Comparison of ENCODE assay signal across 10 cellular contexts in the genomic region with DNA sequence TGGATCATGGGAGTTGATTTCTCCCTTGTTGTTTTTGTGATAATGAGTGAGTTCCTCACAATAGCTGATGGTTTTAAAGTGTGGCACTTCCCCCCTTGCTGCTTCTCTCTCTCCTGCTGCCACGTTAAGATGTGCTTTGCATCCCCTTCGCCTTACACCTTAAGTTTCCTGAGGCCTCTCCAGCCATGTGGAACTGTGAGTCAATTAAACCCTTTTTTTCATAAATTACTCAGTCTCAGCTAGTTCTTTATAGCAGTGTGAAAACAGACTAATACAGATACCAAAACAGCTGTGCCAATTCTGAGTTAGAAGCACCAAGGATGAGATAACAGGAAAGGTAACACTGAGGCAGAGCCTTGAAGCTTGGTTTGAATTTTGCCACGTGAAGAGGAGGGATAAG. TPM values are rescaled to one million over a fixed set of nuclear protein-coding genes. Genes with fewer than 3 reads are reported as not detected.
DNase-seq lines count a peak whose midpoint lies in the region; ATAC-seq and TF ChIP-seq lines count a peak whose summit lies in the region.
"Had no signal": no experiment of that assay in that cellular context is flagged by ENCODE, and none has a peak within 500 bp of the region (broad histone marks: within the 10 kb centered on the region; RNA-seq: fewer than 3 reads in every experiment).

No MANE protein-coding gene starts in this region.

- H3K27ac ChIP-seq in GM23338 (ENCODE audit: low read depth), result no peak overlapping the region
- H3K27ac ChIP-seq: KMS-11 had no signal

- no peaks in the 10 kb centered on the region for H3K27me3 Mint-ChIP-seq in activated naive CD4-positive, alpha-beta T cell treated with anti-CD3 and anti-CD28 coated beads for 36 hours (ENCODE audit: low read depth)
- H3K27me3 Mint-ChIP-seq in stimulated activated memory B cell treated with anti-CD40 and anti-IgM and Interleukin-4, amounts not matched to agents 10 μg/mL and 1 μg/mL and 100 μg/mL, for 72 hours, result no peaks in the 10 kb centered on the region
- H3K27me3 Mint-ChIP-seq in GM23338 (ENCODE audit: insufficient read depth, low read depth, poor library complexity), result no peaks in the 10 kb centered on the region

- no peak overlapping the region for H3K4me3 ChIP-seq in GM23338

- no peaks in the 10 kb centered on the region for H4K20me1 ChIP-seq in GM23338 (replicated peaks; ENCODE audit: insufficient read depth)

- H3K27me3 ChIP-seq in GM23338 (ENCODE audit: insufficient read depth), result no peaks in the 10 kb centered on the region

- TF ChIP-seq CTCF in GM23338 (conservative IDR thresholded peaks at IDR 0.05; ENCODE audit: low read depth in 2 of 2), result no peak

- no peaks in the 10 kb centered on the region for H3K9me2 ChIP-seq in GM23338 (ENCODE audit: insufficient read depth)

- no peak overlapping the region for H3K27ac Mint-ChIP-seq in activated naive CD4-positive, alpha-beta T cell treated with anti-CD3 and anti-CD28 coated beads for 36 hours
- peak overlapping the region; percentile 75 for H3K27ac Mint-ChIP-seq in stimulated activated memory B cell treated with anti-CD40 and anti-IgM and Interleukin-4, amounts not matched to agents 10 μg/mL and 1 μg/mL and 100 μg/mL, for 72 hours
- no peak overlapping the region for H3K27ac Mint-ChIP-seq in GM23338

- peak; percentile 41 for DNase-seq in activated naive CD4-positive, alpha-beta T cell treated with anti-CD3 and anti-CD28 coated beads for 36 hours
- no peak for DNase-seq in activated naive CD4-positive, alpha-beta T cell (lab: John Stamatoyannopoulos, UW)
- DNase-seq in GF-D8 (lab: John Stamatoyannopoulos, UW), result no peak
- no peak for DNase-seq in GM23338 (ENCODE audit: low spot score)
- DNase-seq in cortex of kidney (lab: John Stamatoyannopoulos, UW), result no peak
- DNase-seq: glutamatergic neuron had no signal

- no peak overlapping the region for H3K4me3 Mint-ChIP-seq in activated naive CD4-positive, alpha-beta T cell treated with anti-CD3 and anti-CD28 coated beads for 36 hours
- H3K4me3 Mint-ChIP-seq in stimulated activated memory B cell treated with anti-CD40 and anti-IgM and Interleukin-4, amounts not matched to agents 10 μg/mL and 1 μg/mL and 100 μg/mL, for 72 hours, result peak overlapping the region; percentile 34
- H3K4me3 Mint-ChIP-seq in GM23338, result no peak overlapping the region

- no peaks in the 10 kb centered on the region for H3K36me3 ChIP-seq in GM23338 (ENCODE audit: insufficient read depth)

- CTCF ChIA-PET in activated naive CD4-positive, alpha-beta T cell treated with anti-CD3 and anti-CD28 coated beads for 36 hours (lab: Charles Lee), result interaction anchor here (0.7 kb wide), 3 partner anchors 14 to 43 kb away, joined by 3 read pairs; no protein-coding TSS in a partner anchor

- no peaks in the 10 kb centered on the region for H3K79me2 ChIP-seq in GM23338 (replicated peaks; ENCODE audit: insufficient read depth)

- no peaks in the 10 kb centered on the region for H3F3A ChIP-seq in GM23338 (replicated peaks; ENCODE audit: low read depth)

- intact Hi-C loops in activated naive CD4-positive, alpha-beta T cell treated with anti-CD3 and anti-CD28 coated beads for 36 hours (cut with micrococcal nuclease), result loop anchor here (1.0 to 2.0 kb wide), 2 partner anchors 17 to 44 kb away; no protein-coding TSS in a partner anchor

- no peaks in the 10 kb centered on the region for H3K9me3 Mint-ChIP-seq in activated naive CD4-positive, alpha-beta T cell treated with anti-CD3 and anti-CD28 coated beads for 36 hours
- no peaks in the 10 kb centered on the region for H3K9me3 Mint-ChIP-seq in stimulated activated memory B cell treated with anti-CD40 and anti-IgM and Interleukin-4, amounts not matched to agents 10 μg/mL and 1 μg/mL and 100 μg/mL, for 72 hours
- peaks cover 14% of the 10 kb centered on the region for H3K9me3 Mint-ChIP-seq in GM23338

- H3K4me1 Mint-ChIP-seq in activated naive CD4-positive, alpha-beta T cell treated with anti-CD3 and anti-CD28 coated beads for 36 hours (ENCODE audit: low read depth), result peaks cover 36% of the 10 kb centered on the region
- H3K4me1 Mint-ChIP-seq in stimulated activated memory B cell treated with anti-CD40 and anti-IgM and Interleukin-4, amounts not matched to agents 10 μg/mL and 1 μg/mL and 100 μg/mL, for 72 hours, result peaks cover 47% of the 10 kb centered on the region
- 0 out of 3 replicates have a peak, but pooled peaks cover 3% of the 10 kb centered on the region for H3K4me1 Mint-ChIP-seq in GM23338

- H3K4me1 ChIP-seq in GM23338 (ENCODE audit: insufficient read depth), result no peaks in the 10 kb centered on the region

- H3K4me2 ChIP-seq in GM23338, result no peak overlapping the region
- H3K4me2 ChIP-seq: KMS-11 had no signal

- no peak overlapping the region for H2AFZ ChIP-seq in GM23338

- peak; percentile 60 for ATAC-seq in GM21619 (IDR thresholded peaks at IDR 0.05; ENCODE audit: unreplicated experiment)
- peak; percentile 60 for ATAC-seq in HG03469 (IDR thresholded peaks at IDR 0.05; ENCODE audit: unreplicated experiment)
- peak; percentile 91 for ATAC-seq in stimulated activated memory B cell treated with anti-CD40 and anti-IgM and Interleukin-4, amounts not matched to agents 10 μg/mL and 1 μg/mL and 100 μg/mL, for 72 hours
- no peak for ATAC-seq in GM23338

- peaks cover 4% of the 10 kb centered on the region for H3K36me3 Mint-ChIP-seq in activated naive CD4-positive, alpha-beta T cell treated with anti-CD3 and anti-CD28 coated beads for 36 hours (ENCODE audit: low read depth)
- H3K36me3 Mint-ChIP-seq in stimulated activated memory B cell treated with anti-CD40 and anti-IgM and Interleukin-4, amounts not matched to agents 10 μg/mL and 1 μg/mL and 100 μg/mL, for 72 hours, result peaks cover 34% of the 10 kb centered on the region
- peaks cover 16% of the 10 kb centered on the region for H3K36me3 Mint-ChIP-seq in GM23338 (ENCODE audit: low read depth)

TF ChIP-seq in GM23338, 12 proteins besides CTCF, POLR2A, EP300 and RAD21:
- TF ChIP-seq POLR2AphosphoS5 (IDR thresholded peaks at IDR 0.05; ENCODE audit: low read depth) (no peak), STAT1 (IDR thresholded peaks at IDR 0.05; ENCODE audit: unreplicated experiment) (no peak), ZNF462 (CRISPR knock-in tag; IDR thresholded peaks at IDR 0.05) (no peak), ZNF331 (CRISPR knock-in tag; IDR thresholded peaks at IDR 0.05; ENCODE audit: low read depth) (no peak), EZH2 (IDR thresholded peaks at IDR 0.05; ENCODE audit: low read depth, unreplicated experiment) (no peak)

RNA-seq across cellular contexts. Expression of gene ITSN2, which starts 44.7 kb away (rescaled TPM):
- total RNA-seq in activated naive CD4-positive, alpha-beta T cell treated with anti-CD3 and anti-CD28 coated beads for 36 hours, result 10 to 100 TPM; 46.1 to 46.7 TPM
- total RNA-seq in GM23338 (2014; rRNA removed; shearing (Covaris generic)), result 14.0 and 17.1 TPM in 2 replicates
- polyA plus RNA-seq in GM23338 (2016; fragmentation: Nextera tagmentation; extraction: Ambion mirVana), result 15.5 and 17.8 TPM in 2 replicates
